ENCODE assay signal across 13 cellular contexts in genomic region chr7:1103009-1103788, GRCh38. TPM values are rescaled to one million over a fixed set of nuclear protein-coding genes. Genes with fewer than 3 reads are reported as not detected.
DNase-seq lines count a peak whose midpoint lies in the region; ATAC-seq and TF ChIP-seq lines count a peak whose summit lies in the region.
"Had no signal": no experiment of that assay in that cellular context is flagged by ENCODE, and none has a peak within 500 bp of the region (broad histone marks: within the 10 kb centered on the region; RNA-seq: fewer than 3 reads in every experiment).

No MANE protein-coding gene starts in this region.

- peaks cover 0 to 45% (median 0%) of the 10 kb centered on the region in 11 experiments; a peak in 8 of 22 replicates for H3K27me3 ChIP-seq in BLaER1 treated with 17β-estradiol and CSF1 and Interleukin-3, amounts not matched to agents 10 nM and 100 nM
- no peaks in the 10 kb centered on the region for H3K27me3 ChIP-seq in testis
- H3K27me3 ChIP-seq: left lung, vagina had no signal

- H3K4me3 ChIP-seq in BLaER1 treated with 17β-estradiol and CSF1 and Interleukin-3, amounts not matched to agents 10 nM and 100 nM: no peak overlapping the region
- H3K4me3 ChIP-seq in choroid plexus epithelial cell (ENCODE audit: low read depth, low read length) (peak overlapping the region; percentile 8), testis (no peak overlapping the region)
- H3K4me3 ChIP-seq: left lung, vagina had no signal

- no peaks in the 10 kb centered on the region for H3K9me3 ChIP-seq in BLaER1 treated with 17β-estradiol and CSF1 and Interleukin-3, amounts not matched to agents 10 nM and 100 nM (replicated peaks in 1 of 11)
- no peaks in the 10 kb centered on the region for H3K9me3 ChIP-seq in testis
- H3K9me3 ChIP-seq: left lung, vagina had no signal

- TF ChIP-seq POLR2A in testis (IDR thresholded peaks at IDR 0.05): no peak

- intact Hi-C loops in testis (cut with DNase I; ENCODE audit: low total_unique reads): no loop called here

- peaks cover 82 to 99% (median 97%) of the 10 kb centered on the region in 10 experiments for H3K4me1 ChIP-seq in BLaER1 treated with 17β-estradiol and CSF1 and Interleukin-3, amounts not matched to agents 10 nM and 100 nM
- H3K4me1 ChIP-seq in testis: no peaks in the 10 kb centered on the region
- H3K4me1 ChIP-seq: left lung, vagina had no signal

- WGBS in testis, 2 donors: 76 to 91% methylated on average over 25 to 34 of the region's 34 CpGs

- ATAC-seq in GM18511 (IDR thresholded peaks at IDR 0.05; ENCODE audit: unreplicated experiment) (peak; percentile 48), HG03103 (IDR thresholded peaks at IDR 0.05; ENCODE audit: low read depth, unreplicated experiment) (peak; percentile 42)
- ATAC-seq: esophagus mucosa, left lung had no signal

- TF ChIP-seq CTCF in choroid plexus epithelial cell (conservative IDR thresholded peaks at IDR 0.05; ENCODE audit: low read depth, low read length) (no peak), testis (IDR thresholded peaks at IDR 0.05) (no peak)

- DNase-seq in choroid plexus epithelial cell (ENCODE audit: low read depth) (peak; percentile 32), pons (ENCODE audit: low spot score) (no peak), OCI-M2 (lab: John Stamatoyannopoulos, UW; ENCODE audit: unreplicated experiment) (no peak), testis (no peak)
- DNase-seq in central memory CD4-positive, alpha-beta T cell: no peak
- DNase-seq: small intestine had no signal

- H3K27ac ChIP-seq in BLaER1 treated with 17β-estradiol and CSF1 and Interleukin-3, amounts not matched to agents 10 nM and 100 nM: peak overlapping the region in 9 of 11 experiments; percentile 21 to 59 (median 30); a peak in 15 of 22 replicates
- no peak overlapping the region for H3K27ac ChIP-seq in testis
- H3K27ac ChIP-seq: KMS-11, left lung, vagina had no signal

- peaks cover 0 to 17% (median 9%) of the 10 kb centered on the region in 11 experiments; a peak in 10 of 22 replicates for H3K36me3 ChIP-seq in BLaER1 treated with 17β-estradiol and CSF1 and Interleukin-3, amounts not matched to agents 10 nM and 100 nM
- no peaks in the 10 kb centered on the region for H3K36me3 ChIP-seq in testis (ENCODE audit: low read depth, missing control alignments)
- H3K36me3 ChIP-seq: left lung, vagina had no signal

- H3K4me2 ChIP-seq in BLaER1 treated with 17β-estradiol and CSF1 and Interleukin-3, amounts not matched to agents 10 nM and 100 nM: peak overlapping the region; percentile 79 to 97 (median 93)
- H3K4me2 ChIP-seq: KMS-11 had no signal

- H3K9ac ChIP-seq in BLaER1 treated with 17β-estradiol and CSF1 and Interleukin-3, amounts not matched to agents 10 nM and 100 nM: peak overlapping the region in 5 of 11 experiments; percentile 4 to 43 (median 17); a peak in 4 of 22 replicates
- H3K9ac ChIP-seq: KMS-11 had no signal

- peaks cover 0 to 92% (median 80%) of the 10 kb centered on the region in 11 experiments; a peak in 20 of 22 replicates for H4K20me1 ChIP-seq in BLaER1 treated with 17β-estradiol and CSF1 and Interleukin-3, amounts not matched to agents 10 nM and 100 nM

RNA-seq across cellular contexts. Expression of gene GPER1, which starts 15.3 kb away (rescaled TPM):
- 1 to 10 TPM; 3.2 to 3.4 TPM for total RNA-seq in testis
- 3.5 TPM for polyA plus RNA-seq in testis (ENCODE audit: insufficient read depth, low read depth, low replicate concordance)

RNA-seq across cellular contexts. Expression of gene ZFAND2A, which starts 56.8 kb away (rescaled TPM):
- 10 to 100 TPM; 32.9 to 37.8 TPM for total RNA-seq in testis
- polyA plus RNA-seq in testis (ENCODE audit: insufficient read depth, low read depth, low replicate concordance): 61.4 TPM

RNA-seq across cellular contexts. Expression of gene GPR146, which starts 58.9 kb away (rescaled TPM):
- 10 to 100 TPM; 14.2 to 14.4 TPM for total RNA-seq in testis
- 5.3 TPM for polyA plus RNA-seq in testis (ENCODE audit: insufficient read depth, low read depth, low replicate concordance)

Comparison
In these comparisons a context has a peak if more than half of its experiments do, and no peak if none do; other contexts are left out.
1. H3K27ac ChIP-seq: peak in BLaER1 treated with 17β-estradiol and CSF1 and Interleukin-3, amounts not matched to agents 10 nM and 100 nM (9 of 11); none in testis (0 of 2).